In the genomic region with DNA sequence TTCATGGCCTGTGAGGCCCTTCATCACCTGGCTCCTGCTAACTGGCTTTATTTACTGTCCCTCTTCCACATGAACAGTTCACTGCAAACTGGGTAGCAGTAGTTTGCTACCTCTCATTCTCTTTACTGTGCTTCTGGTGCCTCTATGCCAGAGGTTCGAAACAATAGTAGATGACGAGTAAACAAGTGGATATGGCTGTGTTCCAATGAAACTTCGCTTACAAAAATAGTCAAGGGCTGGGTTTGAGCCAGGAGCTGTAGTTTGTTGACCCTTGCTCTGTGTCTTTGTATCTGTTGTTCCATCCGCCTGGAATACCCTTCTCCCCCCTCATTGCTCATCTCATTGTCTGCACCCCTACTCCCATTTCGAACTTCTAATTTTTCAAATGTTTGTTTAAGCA, we compare ENCODE assay signal across 27 cellular contexts.
DNase-seq lines count a peak whose midpoint lies in the region; ATAC-seq, FAIRE-seq and TF ChIP-seq lines count a peak whose summit lies in the region.
"Had no signal": no experiment of that assay in that cellular context is flagged by ENCODE, and none has a peak within 500 bp of the region (broad histone marks: within the 10 kb centered on the region; RNA-seq: fewer than 3 reads in every experiment).

No MANE protein-coding gene starts in this region.

- TF ChIP-seq CTCF in MM.1S (IDR thresholded peaks at IDR 0.05; ENCODE audit: low read length) = no peak

- H3K9me2 ChIP-seq in MM.1S (replicated peaks; ENCODE audit: insufficient read depth, low read length) = no peaks in the 10 kb centered on the region
- H3K9me2 ChIP-seq: SK-N-SH had no signal

- no peaks in the 10 kb centered on the region for H3K79me2 ChIP-seq in MM.1S (ENCODE audit: low read length)

- no peak overlapping the region for H3K4me2 ChIP-seq in MM.1S (ENCODE audit: low read depth, low read length)
- H3K4me2 ChIP-seq: SK-N-SH had no signal

- CTCF ChIA-PET in activated CD4-positive, alpha-beta T cell treated with anti-CD3 and anti-CD28 coated beads, Interleukin-2, amount 10 ng/mL, durations not matched to agents 7 days and 5 days (lab: Charles Lee) = no interaction called here

- no peak overlapping the region for H3K4me3 Mint-ChIP-seq in activated CD4-positive, alpha-beta T cell treated with anti-CD3 and anti-CD28 coated beads, Interleukin-2, amount 10 ng/mL, durations not matched to agents 7 days and 5 days
- H3K4me3 Mint-ChIP-seq: CD14-positive monocyte; HFFc6; mesothelial cell of epicardium; naive thymus-derived CD4-positive, alpha-beta T cell; type B pancreatic cell had no signal

- H3K27me3 Mint-ChIP-seq in activated CD4-positive, alpha-beta T cell treated with anti-CD3 and anti-CD28 coated beads, Interleukin-2, amount 10 ng/mL, durations not matched to agents 7 days and 5 days = no peaks in the 10 kb centered on the region

- no peaks in the 10 kb centered on the region for H3K9me3 ChIP-seq in MM.1S (replicated peaks; ENCODE audit: insufficient read depth, low read length)
- H3K9me3 ChIP-seq: esophagus squamous epithelium, left ventricle myocardium inferior, SK-N-SH had no signal

- no peak overlapping the region for H3K4me3 ChIP-seq in MM.1S (ENCODE audit: low read length)
- H3K4me3 ChIP-seq: coronary artery, esophagus squamous epithelium, GM23248, left ventricle myocardium inferior, skin epidermis had no signal

- H3K9me3 Mint-ChIP-seq in activated CD4-positive, alpha-beta T cell treated with anti-CD3 and anti-CD28 coated beads, Interleukin-2, amount 10 ng/mL, durations not matched to agents 7 days and 5 days = no peaks in the 10 kb centered on the region

- H4K20me1 ChIP-seq in MM.1S (ENCODE audit: insufficient read depth, low read length) = no peaks in the 10 kb centered on the region

- no peak overlapping the region for H2AFZ ChIP-seq in MM.1S (ENCODE audit: low read length)
- H2AFZ ChIP-seq: GM23248 had no signal

- DNase-seq in NCI-H128 (lab: John Stamatoyannopoulos, UW; ENCODE audit: unreplicated experiment) = peak; percentile 91
- DNase-seq in NCI-H2081 treated with DMSO at 0.1 percent for 48 hours (lab: John Stamatoyannopoulos, UW) = peak; percentile 93
- DNase-seq in NCI-H510A treated with DMSO at 0.1 percent for 48 hours (lab: John Stamatoyannopoulos, UW) = peak; percentile 99
- no peak for DNase-seq in GM12891 (ENCODE audit: insufficient read length, low spot score)
- no peak for DNase-seq in MM.1S
- DNase-seq in left cardiac atrium = no peak
- DNase-seq in activated CD4-positive, alpha-beta T cell treated with anti-CD3 and anti-CD28 coated beads, Interleukin-2, amount 10 ng/mL, durations not matched to agents 7 days and 5 days = no peak
- DNase-seq: anterior cingulate cortex; esophagus squamous epithelium; GM23248; HFFc6; hypothalamus; KBM-7; left ventricle myocardium inferior; naive thymus-derived CD4-positive, alpha-beta T cell; NCI-H446 treated with DMSO at 0.1 percent for 48 hours; RPMI8226; SK-N-SH; WERI-Rb-1 had no signal

- no peak for ATAC-seq in left cardiac atrium
- ATAC-seq: activated naive CD4-positive, alpha-beta T cell treated with anti-CD3 and anti-CD28 coated beads, Interleukin-2, amount 50 U/mL, for 72 hours; naive thymus-derived CD4-positive, alpha-beta T cell had no signal

- H3K4me1 ChIP-seq in MM.1S (ENCODE audit: low read length) = no peaks in the 10 kb centered on the region
- H3K4me1 ChIP-seq: esophagus squamous epithelium, left ventricle myocardium inferior had no signal

- H3K9ac ChIP-seq in MM.1S (ENCODE audit: low read length) = no peak overlapping the region
- H3K9ac ChIP-seq: GM23248, SK-N-SH had no signal

- no peaks in the 10 kb centered on the region for H3F3A ChIP-seq in MM.1S (ENCODE audit: insufficient read depth, low read length)

- no peaks in the 10 kb centered on the region for H3K36me3 ChIP-seq in MM.1S (replicated peaks; ENCODE audit: insufficient read depth, low read length)
- H3K36me3 ChIP-seq: esophagus squamous epithelium, left ventricle myocardium inferior, WERI-Rb-1 had no signal

- H3K27ac ChIP-seq in MM.1S (ENCODE audit: low read length) = no peak overlapping the region
- H3K27ac ChIP-seq: coronary artery, esophagus squamous epithelium, GM23248, left ventricle myocardium inferior, skin epidermis, WERI-Rb-1 had no signal

- no peaks in the 10 kb centered on the region for H3K4me1 Mint-ChIP-seq in activated CD4-positive, alpha-beta T cell treated with anti-CD3 and anti-CD28 coated beads, Interleukin-2, amount 10 ng/mL, durations not matched to agents 7 days and 5 days
- H3K4me1 Mint-ChIP-seq: CD14-positive monocyte; mesothelial cell of epicardium; naive thymus-derived CD4-positive, alpha-beta T cell had no signal

- intact Hi-C loops in left cardiac atrium (cut with DNase I) = no loop called here

- no peaks in the 10 kb centered on the region for H3K36me3 Mint-ChIP-seq in activated CD4-positive, alpha-beta T cell treated with anti-CD3 and anti-CD28 coated beads, Interleukin-2, amount 10 ng/mL, durations not matched to agents 7 days and 5 days (ENCODE audit: low read depth)
- H3K36me3 Mint-ChIP-seq: activated naive CD4-positive, alpha-beta T cell treated with anti-CD3 and anti-CD28 coated beads, Interleukin-2, amount 50 U/mL, for 72 hours; CD14-positive monocyte; naive thymus-derived CD4-positive, alpha-beta T cell had no signal

- H3K27me3 ChIP-seq in MM.1S (replicated peaks; ENCODE audit: insufficient read depth, low read length) = peaks cover 2% of the 10 kb centered on the region; the same call in 1 of the 2 replicates
- H3K27me3 ChIP-seq: esophagus squamous epithelium had no signal

- FAIRE-seq in GM12891 (lab: Jason Lieb, UNC) = no peak
- FAIRE-seq: frontal cortex, G401.6 had no signal

- POLR2A ChIA-PET in activated CD4-positive, alpha-beta T cell treated with anti-CD3 and anti-CD28 coated beads, Interleukin-2, amount 10 ng/mL, durations not matched to agents 7 days and 5 days (lab: Charles Lee) = no interaction called here

- no peak for TF ChIP-seq POLR2A in GM12891 (IDR thresholded peaks at IDR 0.05; ENCODE audit: low read depth, low read length)

- no peak overlapping the region for H3K27ac Mint-ChIP-seq in activated CD4-positive, alpha-beta T cell treated with anti-CD3 and anti-CD28 coated beads, Interleukin-2, amount 10 ng/mL, durations not matched to agents 7 days and 5 days
- H3K27ac Mint-ChIP-seq: CD14-positive monocyte; HFFc6; mesothelial cell of epicardium; naive thymus-derived CD4-positive, alpha-beta T cell; type B pancreatic cell had no signal

TF ChIP-seq in GM12891, 5 proteins besides CTCF, POLR2A, EP300 and RAD21:
- TF ChIP-seq POU2F2 (IDR thresholded peaks at IDR 0.05; ENCODE audit: low read depth, low read length) = no peak
- no peak for TF ChIP-seq POLR2AphosphoS5 (IDR thresholded peaks at IDR 0.05; ENCODE audit: low read depth, low read length)
- TF ChIP-seq TAF1 (IDR thresholded peaks at IDR 0.05; ENCODE audit: low read depth, low read length) = no peak
- no peak for TF ChIP-seq SPI1 (IDR thresholded peaks at IDR 0.05; ENCODE audit: low read depth, low read length)

Comparison
In these comparisons a context has a peak if more than half of its experiments do, and no peak if none do; other contexts are left out.
1. DNase-seq: peak in NCI-H128 (single experiment), NCI-H2081 treated with DMSO at 0.1 percent for 48 hours (single experiment) and NCI-H510A treated with DMSO at 0.1 percent for 48 hours (single experiment); none in GM12891 (single experiment), MM.1S (single experiment), left cardiac atrium (single experiment) and activated CD4-positive, alpha-beta T cell treated with anti-CD3 and anti-CD28 coated beads, Interleukin-2, amount 10 ng/mL, durations not matched to agents 7 days and 5 days (single experiment).